16 cellular contexts compared by ENCODE assay signal in genomic region chr5:168002116-168002515, GRCh38.
DNase-seq lines count a peak whose midpoint lies in the region; ATAC-seq, FAIRE-seq and TF ChIP-seq lines count a peak whose summit lies in the region.
"Had no signal": no experiment of that assay in that cellular context is flagged by ENCODE, and none has a peak within 500 bp of the region (broad histone marks: within the 10 kb centered on the region; RNA-seq: fewer than 3 reads in every experiment).

No MANE protein-coding gene starts in this region.

- DNase-seq in NCI-H2171 treated with DMSO at 0.1 percent for 48 hours (lab: John Stamatoyannopoulos, UW) (peak; percentile 36), NCI-H2171 (lab: John Stamatoyannopoulos, UW) (no peak), bronchial epithelial cell (ENCODE audit: low read depth) (peak; percentile 50), neuronal stem cell (ENCODE audit: low spot score) (no peak), activated gamma-delta T cell (lab: John Stamatoyannopoulos, UW) (no peak), NCI-H510A (lab: John Stamatoyannopoulos, UW) (no peak)
- DNase-seq: Calu3; CD8-positive, alpha-beta T cell; DMS79 treated with DMSO at 0.1 percent for 48 hours; GM23248; HCEC 1CT had no signal

- no CpG with 5 or more reads among the region's 4 CpGs for WGBS in neuronal stem cell (ENCODE audit: extremely low coverage in 2 of 2, insufficient read length in 2 of 2, insufficient replicate concordance in 1 of 2), 2 donors

- H2BK12ac ChIP-seq in neuronal stem cell (ENCODE audit: low read length): no peak overlapping the region

- no peak overlapping the region for H2BK120ac ChIP-seq in neuronal stem cell (ENCODE audit: low read depth, low read length)

- H2BK15ac ChIP-seq in neuronal stem cell (ENCODE audit: low read length): no peak overlapping the region

- H4K91ac ChIP-seq in neuronal stem cell (ENCODE audit: low read depth, low read length, poor library complexity): no peak overlapping the region

- H3K23ac ChIP-seq in neuronal stem cell (ENCODE audit: low read depth, low read length, poor library complexity): no peak overlapping the region

- no peak for FAIRE-seq in bronchial epithelial cell (lab: Jason Lieb, UNC)
- FAIRE-seq: GM12878, H54 had no signal

- no peak overlapping the region for H3K4ac ChIP-seq in neuronal stem cell (ENCODE audit: low read length)

- H3K36me3 ChIP-seq in bronchial epithelial cell (ENCODE audit: control insufficient read depth, insufficient read depth, low read length): peaks cover 3% of the 10 kb centered on the region
- no peaks in the 10 kb centered on the region for H3K36me3 ChIP-seq in neuronal stem cell (replicated peaks in 1 of 2; ENCODE audit: control insufficient read depth in 2 of 2, insufficient read depth in 2 of 2, low read length in 2 of 2)

- H3K4me3 ChIP-seq in bronchial epithelial cell (ENCODE audit: low read depth, low read length): no peak overlapping the region
- H3K4me3 ChIP-seq in neuronal stem cell (ENCODE audit: low read length in 2 of 2): no peak overlapping the region
- H3K4me3 ChIP-seq: BLaER1 treated with 17β-estradiol and CSF1 and Interleukin-3, amounts not matched to agents 10 nM and 100 nM; GM12878; GM23248 had no signal

- H3K79me1 ChIP-seq in neuronal stem cell (ENCODE audit: low read depth, low read length): no peaks in the 10 kb centered on the region

- TF ChIP-seq CTCF in bronchial epithelial cell (IDR thresholded peaks at IDR 0.05; ENCODE audit: insufficient read depth, low read length, severe bottlenecking): no peak

- H3K27ac ChIP-seq in neuronal stem cell (replicated peaks; ENCODE audit: low read length): no peak overlapping the region
- H3K27ac ChIP-seq: BLaER1 treated with 17β-estradiol and CSF1 and Interleukin-3, amounts not matched to agents 10 nM and 100 nM; GM23248; HL-60 had no signal

- H3K4me1 ChIP-seq in neuronal stem cell (ENCODE audit: control insufficient read depth in 2 of 2, insufficient read depth in 1 of 2, low read depth in 1 of 2, low read length in 2 of 2): peaks cover 2 to 10% of the 10 kb centered on the region in 2 donors

- H2AK5ac ChIP-seq in neuronal stem cell (ENCODE audit: low read depth, low read length): no peak overlapping the region

- no peak overlapping the region for H2BK5ac ChIP-seq in neuronal stem cell (ENCODE audit: low read length)

- no peaks in the 10 kb centered on the region for H3K27me3 ChIP-seq in bronchial epithelial cell (ENCODE audit: control insufficient read depth, insufficient read depth, low read length)
- H3K27me3 ChIP-seq in neuronal stem cell (ENCODE audit: control insufficient read depth in 3 of 3, insufficient read depth in 3 of 3, low read depth in 1 of 3, low read length in 3 of 3): no peaks in the 10 kb centered on the region
- H3K27me3 ChIP-seq: BLaER1 treated with 17β-estradiol and CSF1 and Interleukin-3, amounts not matched to agents 10 nM and 100 nM had no signal

- H2AFZ ChIP-seq in neuronal stem cell (ENCODE audit: low read length): peak overlapping the region; percentile 23
- H2AFZ ChIP-seq: GM23248 had no signal

- no peak overlapping the region for H3K18ac ChIP-seq in neuronal stem cell (ENCODE audit: low read length)

- ATAC-seq in HG03469 (IDR thresholded peaks at IDR 0.05; ENCODE audit: unreplicated experiment): no peak
- ATAC-seq: CD8-positive, alpha-beta T cell; GM12878 had no signal

- no peak overlapping the region for H3K14ac ChIP-seq in neuronal stem cell (ENCODE audit: low read length)

- no peaks in the 10 kb centered on the region for H3K9me3 ChIP-seq in neuronal stem cell (replicated peaks in 1 of 2; ENCODE audit: control insufficient read depth in 2 of 2, insufficient read depth in 1 of 2, low read depth in 1 of 2, low read length in 2 of 2)
- H3K9me3 ChIP-seq: BLaER1 treated with 17β-estradiol and CSF1 and Interleukin-3, amounts not matched to agents 10 nM and 100 nM had no signal

- no peak overlapping the region for H3K9ac ChIP-seq in neuronal stem cell (ENCODE audit: low read depth, low read length, poor library complexity)
- H3K9ac ChIP-seq: BLaER1 treated with 17β-estradiol and CSF1 and Interleukin-3, amounts not matched to agents 10 nM and 100 nM; GM23248 had no signal

- H3K4me2 ChIP-seq in neuronal stem cell (ENCODE audit: insufficient read depth, low read length, poor library complexity, severe bottlenecking): no peak overlapping the region
- H3K4me2 ChIP-seq: BLaER1 treated with 17β-estradiol and CSF1 and Interleukin-3, amounts not matched to agents 10 nM and 100 nM had no signal

- H4K8ac ChIP-seq in neuronal stem cell (ENCODE audit: low read depth, low read length): no peak overlapping the region

Comparison
In these comparisons a context has a peak if more than half of its experiments do, and no peak if none do; other contexts are left out.
1. DNase-seq: peak in NCI-H2171 treated with DMSO at 0.1 percent for 48 hours (single experiment) and bronchial epithelial cell (single experiment); none in NCI-H2171 (single experiment), neuronal stem cell (single experiment), activated gamma-delta T cell (single experiment) and NCI-H510A (single experiment).